In the genomic region with DNA sequence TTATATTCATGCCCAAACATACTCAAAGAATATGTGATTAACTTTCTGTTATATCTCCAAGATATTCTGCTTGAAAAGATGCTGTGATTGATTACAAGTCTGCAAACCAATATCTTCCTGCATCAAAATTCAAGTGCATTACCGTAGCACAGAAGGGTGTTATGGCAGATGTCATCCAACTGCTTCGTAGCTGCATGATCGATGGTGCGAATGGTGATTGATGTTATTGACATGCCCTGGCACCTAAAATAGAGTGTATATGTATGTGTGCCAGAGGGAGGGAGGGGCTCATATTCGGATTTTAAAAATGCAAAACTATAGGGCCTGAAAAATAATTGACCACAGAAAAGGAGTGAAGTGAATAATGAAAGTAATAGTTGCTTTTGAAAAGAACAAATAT, we compare ENCODE assay signal across 23 cellular contexts.
A peak's percentile ranks its signal among the peaks of the same experiment; 100 is the strongest.
DNase-seq lines count a peak whose midpoint lies in the region; ATAC-seq, FAIRE-seq and TF ChIP-seq lines count a peak whose summit lies in the region.
"Had no signal": no experiment of that assay in that cellular context is flagged by ENCODE, and none has a peak within 500 bp of the region (broad histone marks: within the 10 kb centered on the region; RNA-seq: fewer than 3 reads in every experiment).

No MANE protein-coding gene starts in this region.

- intact Hi-C loops in GM12878 (cut with micrococcal nuclease; ENCODE audit: unreplicated experiment) (no loop called here), natural killer cell (cut with micrococcal nuclease) (no loop called here)
- intact Hi-C loops in naive thymus-derived CD4-positive, alpha-beta T cell (cut with micrococcal nuclease), result no loop called here

- BruUV-seq in GM12878 (replicated peaks; lab: Mats Ljungman, UMichigan), result no TSS peak

- H3K9me2 ChIP-seq in neural cell (ENCODE audit: insufficient read depth, low read length), result no peaks in the 10 kb centered on the region

- H3K36me3 ChIP-seq in BLaER1 (no peaks in the 10 kb centered on the region), GM12878 (ENCODE audit: control insufficient read depth in 2 of 2, insufficient read depth in 2 of 2, low read length in 1 of 2) (no peaks in the 10 kb centered on the region), neural cell (ENCODE audit: insufficient read depth, low read length) (no peaks in the 10 kb centered on the region)
- no peaks in the 10 kb centered on the region for H3K36me3 ChIP-seq in naive thymus-derived CD4-positive, alpha-beta T cell (ENCODE audit: control insufficient read depth in 2 of 3, insufficient read depth in 3 of 3, low read length in 3 of 3)

- peaks cover 0 to 10% (median 3%) of the 10 kb centered on the region in 11 donors for H3K9me3 Mint-ChIP-seq in naive thymus-derived CD4-positive, alpha-beta T cell
- peaks cover 15 to 26% of the 10 kb centered on the region in 2 donors for H3K9me3 Mint-ChIP-seq in natural killer cell

- H3K4me1 Mint-ChIP-seq in naive thymus-derived CD4-positive, alpha-beta T cell, result no peaks in the 10 kb centered on the region
- no peaks in the 10 kb centered on the region for H3K4me1 Mint-ChIP-seq in natural killer cell
- H3K4me1 Mint-ChIP-seq: B cell had no signal

- TF ChIP-seq RAD21 in GM12878 (IDR thresholded peaks at IDR 0.05; ENCODE audit: insufficient read depth, low read depth, low read length) (no peak), neural cell (conservative IDR thresholded peaks at IDR 0.05) (no peak)

- H3K27ac ChIP-seq in BLaER1, result peak overlapping the region; percentile 26; the same call in 1 of the 2 replicates
- no peak overlapping the region for H3K27ac ChIP-seq in GM12878 (ENCODE audit: control insufficient read depth, insufficient read depth)
- H3K27ac ChIP-seq in neural cell (ENCODE audit: low read length), result no peak overlapping the region
- H3K27ac ChIP-seq in naive thymus-derived CD4-positive, alpha-beta T cell (ENCODE audit: low read depth, low read length), result no peak overlapping the region
- H3K27ac ChIP-seq: C4-2B had no signal

- in situ Hi-C loops in GM12878 (cut with MboI), result no loop called here

- no peak overlapping the region for H3K4me3 Mint-ChIP-seq in naive thymus-derived CD4-positive, alpha-beta T cell
- no peak overlapping the region for H3K4me3 Mint-ChIP-seq in natural killer cell
- H3K4me3 Mint-ChIP-seq: B cell; CD4-positive, alpha-beta T cell; CD8-positive, alpha-beta T cell had no signal

- H3K27me3 Mint-ChIP-seq in naive thymus-derived CD4-positive, alpha-beta T cell, result no peaks in the 10 kb centered on the region
- H3K27me3 Mint-ChIP-seq in natural killer cell (ENCODE audit: low read depth in 2 of 2), result no peaks in the 10 kb centered on the region
- H3K27me3 Mint-ChIP-seq: B cell; CD4-positive, alpha-beta T cell had no signal

- FAIRE-seq in GM12878 (lab: Jason Lieb, UNC), result no peak
- FAIRE-seq: A204.1, D721Med, GM12892, GM18507, GM19239 had no signal

- no peaks in the 10 kb centered on the region for H3F3A ChIP-seq in neural cell (ENCODE audit: insufficient read depth, low read length, poor library complexity, severe bottlenecking)

- 58% methylated on average over 5 of the region's 5 CpGs for WGBS in GM12878 (ENCODE audit: insufficient coverage, insufficient replicate concordance, low lambda C conversion rate, missing lambda C conversion rate)

- SMC1A ChIA-PET in GM12878 (lab: Charles Lee; ENCODE audit: uncharacterized antibody, unreplicated experiment), result no interaction called here

- DNase-seq in NAMALWA (ENCODE audit: low spot score) (peak; percentile 67), GM12878 (ENCODE audit: low read depth, low spot score) (no peak), SIG-M5 treated with dmso at 0.1 percent for 504 hours (lab: John Stamatoyannopoulos, UW; ENCODE audit: unreplicated experiment) (no peak), natural killer cell (no peak)
- DNase-seq in naive thymus-derived CD4-positive, alpha-beta T cell, result no peak
- DNase-seq: 8988T; AML-193; Caco-2; Calu3; CD4-positive, alpha-beta T cell; CD8-positive, alpha-beta T cell; DMS79 treated with DMSO at 0.1 percent for 48 hours; GF-D8 had no signal

- CTCF ChIA-PET in GM12878 (lab: Yijun Ruan, JAX), result interaction anchor here (1.1 kb wide), 1 partner anchor 9 kb away, joined by 3 read pairs; no protein-coding TSS in a partner anchor
- CTCF ChIA-PET in naive thymus-derived CD4-positive, alpha-beta T cell (lab: Charles Lee), result no interaction called here

- ATAC-seq in GM12878 (peak; percentile 16; the same call in 1 of the 3 replicates), GM19035 (IDR thresholded peaks at IDR 0.05; ENCODE audit: unreplicated experiment) (no peak), natural killer cell (no peak)
- ATAC-seq in naive thymus-derived CD4-positive, alpha-beta T cell, result no peak
- ATAC-seq: CD8-positive, alpha-beta T cell had no signal

- H3K4me3 ChIP-seq in BLaER1 (0 out of 2 replicates have a peak overlapping the region, but pooled peaks have one; percentile 14), GM12878 (no peak overlapping the region), neural cell (ENCODE audit: low read length) (no peak overlapping the region)
- no peak overlapping the region for H3K4me3 ChIP-seq in naive thymus-derived CD4-positive, alpha-beta T cell (ENCODE audit: low read length)

- TF ChIP-seq CTCF in GM12878 (IDR thresholded peaks at IDR 0.05 in 2 of 3, conservative IDR thresholded peaks at IDR 0.05 in 1 of 3; ENCODE audit: control insufficient read depth in 2 of 3, extremely low read depth in 1 of 3, insufficient read depth in 1 of 3, low read depth in 3 of 3, low read length in 3 of 3), result no peak
- TF ChIP-seq CTCF in neural cell (IDR thresholded peaks at IDR 0.05; ENCODE audit: poor library complexity, severe bottlenecking), result no peak
- no peak for TF ChIP-seq CTCF in natural killer cell (IDR thresholded peaks at IDR 0.05)

- no peaks in the 10 kb centered on the region for H3K79me2 ChIP-seq in GM12878 (ENCODE audit: control insufficient read depth, insufficient read depth, low read length)
- no peaks in the 10 kb centered on the region for H3K79me2 ChIP-seq in neural cell (replicated peaks; ENCODE audit: insufficient read depth, low read length)

- no peaks in the 10 kb centered on the region for H3K36me3 Mint-ChIP-seq in naive thymus-derived CD4-positive, alpha-beta T cell
- no peaks in the 10 kb centered on the region for H3K36me3 Mint-ChIP-seq in natural killer cell
- H3K36me3 Mint-ChIP-seq: CD8-positive, alpha-beta T cell had no signal

- H3K4me2 ChIP-seq in BLaER1 (peak overlapping the region; percentile 72), GM12878 (ENCODE audit: control insufficient read depth, insufficient read depth) (no peak overlapping the region), neural cell (ENCODE audit: low read length) (no peak overlapping the region)

- TF ChIP-seq EP300 in GM12878 (IDR thresholded peaks at IDR 0.05; ENCODE audit: borderline replicate concordance in 1 of 2, control insufficient read depth in 1 of 2, low read depth in 2 of 2, low read length in 2 of 2), result no peak
- peak; percentile 92 for TF ChIP-seq EP300 in neural cell (conservative IDR thresholded peaks at IDR 0.05; ENCODE audit: poor library complexity, severe bottlenecking)

- H3K27me3 ChIP-seq in BLaER1 (no peaks in the 10 kb centered on the region), GM12878 (replicated peaks in 1 of 2; ENCODE audit: control insufficient read depth in 2 of 2, insufficient read depth in 2 of 2, low read length in 1 of 2) (no peaks in the 10 kb centered on the region), neural cell (ENCODE audit: insufficient read depth, low read depth, low read length) (no peaks in the 10 kb centered on the region)
- H3K27me3 ChIP-seq in naive thymus-derived CD4-positive, alpha-beta T cell (ENCODE audit: control insufficient read depth in 2 of 2, insufficient read depth in 2 of 2, low read length in 2 of 2), result no peaks in the 10 kb centered on the region

- no peak overlapping the region for H3K27ac Mint-ChIP-seq in naive thymus-derived CD4-positive, alpha-beta T cell
- H3K27ac Mint-ChIP-seq in natural killer cell, result no peak overlapping the region
- H3K27ac Mint-ChIP-seq: B cell; CD4-positive, alpha-beta T cell; CD8-positive, alpha-beta T cell had no signal

- H3K4me1 ChIP-seq in BLaER1 (peaks cover 12% of the 10 kb centered on the region), GM12878 (ENCODE audit: control insufficient read depth, insufficient read depth, low read length) (no peaks in the 10 kb centered on the region)
- H3K4me1 ChIP-seq in naive thymus-derived CD4-positive, alpha-beta T cell (ENCODE audit: control insufficient read depth in 2 of 2, insufficient read depth in 2 of 2, low read length in 2 of 2), result no peaks in the 10 kb centered on the region
- H3K4me1 ChIP-seq: Caco-2 had no signal

- RAD21 ChIA-PET in GM12878 (lab: Charles Lee; ENCODE audit: unreplicated experiment), result no interaction called here

- H3K9me3 ChIP-seq in BLaER1, result no peaks in the 10 kb centered on the region
- no peaks in the 10 kb centered on the region for H3K9me3 ChIP-seq in GM12878 (replicated peaks; ENCODE audit: control insufficient read depth, insufficient read depth, low read length)
- no peaks in the 10 kb centered on the region for H3K9me3 ChIP-seq in neural cell (ENCODE audit: low read length)
- H3K9me3 ChIP-seq in naive thymus-derived CD4-positive, alpha-beta T cell (ENCODE audit: control insufficient read depth in 2 of 3, low read length in 3 of 3), result no peaks in the 10 kb centered on the region
- H3K9me3 ChIP-seq: Caco-2 had no signal

- H2AFZ ChIP-seq in GM12878 (ENCODE audit: control insufficient read depth, low read depth, low read length), result no peak overlapping the region
- H2AFZ ChIP-seq in neural cell (ENCODE audit: low read depth, low read length), result no peak overlapping the region

- H4K20me1 ChIP-seq in BLaER1, result no peaks in the 10 kb centered on the region
- no peaks in the 10 kb centered on the region for H4K20me1 ChIP-seq in GM12878 (ENCODE audit: control insufficient read depth, insufficient read depth)
- H4K20me1 ChIP-seq in neural cell (ENCODE audit: insufficient read depth), result no peaks in the 10 kb centered on the region

- TF ChIP-seq POLR2A in GM12878 (IDR thresholded peaks at IDR 0.05; ENCODE audit: low read depth, low read length), result no peak

- POLR2A ChIA-PET in GM12878 (lab: Charles Lee), result no interaction called here
- POLR2A ChIA-PET in naive thymus-derived CD4-positive, alpha-beta T cell (lab: Charles Lee), result no interaction called here

- H3K9ac ChIP-seq in BLaER1, result no peak overlapping the region
- no peak overlapping the region for H3K9ac ChIP-seq in GM12878 (ENCODE audit: control insufficient read depth, insufficient read depth, low read length)
- H3K9ac ChIP-seq in neural cell (ENCODE audit: low read length), result no peak overlapping the region

TF ChIP-seq in GM12878, 131 proteins besides CTCF, POLR2A, EP300 and RAD21 (continues in another document):
- no peak for TF ChIP-seq BHLHE40 (IDR thresholded peaks at IDR 0.05; ENCODE audit: borderline replicate concordance in 1 of 2, low read depth in 2 of 2, low read length in 1 of 2)

TF ChIP-seq in neural cell, 6 proteins besides CTCF, POLR2A, EP300 and RAD21 (continues in another document):
- peak; percentile 74 for TF ChIP-seq POLR2AphosphoS5 (IDR thresholded peaks at IDR 0.05)
